Comparison of ENCODE assay signal across 9 cellular contexts in the genomic region with DNA sequence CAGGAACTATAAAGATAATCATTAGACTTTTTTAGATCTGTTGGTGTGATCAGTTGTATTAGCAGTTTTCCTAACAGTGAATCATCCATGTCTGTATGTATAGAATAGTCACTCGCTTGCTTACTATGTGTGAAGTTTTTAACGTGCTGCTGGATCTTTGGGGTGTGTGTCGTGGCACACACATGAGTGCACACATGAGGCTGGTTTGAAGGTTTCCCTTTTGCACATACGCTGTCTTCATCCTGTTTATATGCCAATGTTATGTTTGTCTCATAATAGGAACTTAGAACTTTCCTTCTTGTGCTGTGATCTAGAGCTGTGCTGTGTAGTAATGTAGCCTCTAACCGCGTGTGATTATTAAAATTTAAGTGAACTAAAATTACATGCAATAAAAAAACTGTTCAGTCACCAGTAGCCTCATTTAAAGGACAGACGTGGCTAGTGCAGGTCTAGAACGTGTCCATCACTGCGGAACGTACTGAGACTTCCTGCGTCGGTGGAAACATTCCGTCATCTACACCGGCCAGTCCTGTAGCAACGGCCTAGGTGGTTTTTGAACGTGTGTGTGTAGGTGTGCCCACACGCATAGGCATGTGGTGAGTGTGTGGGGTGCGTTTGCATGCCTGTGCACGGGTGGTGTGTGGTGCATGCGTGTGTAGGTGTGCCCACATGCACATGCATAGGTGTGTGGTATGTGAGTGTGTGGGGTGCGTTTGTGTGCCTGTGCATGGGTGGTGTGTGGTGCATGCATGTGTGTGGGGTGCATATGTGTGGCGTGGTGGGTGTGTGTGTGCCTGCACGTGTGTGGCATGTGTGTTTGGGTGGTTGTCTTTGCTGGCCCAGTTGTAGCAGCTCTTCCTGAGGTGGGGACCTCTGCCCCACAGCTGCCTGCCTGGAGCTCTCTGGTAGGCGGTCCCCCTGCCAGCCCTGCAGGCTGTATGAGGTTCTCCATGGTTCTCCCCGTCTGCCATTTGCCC. TPM values are rescaled to one million over a fixed set of nuclear protein-coding genes. Genes with fewer than 3 reads are reported as not detected.
DNase-seq lines count a peak whose midpoint lies in the region; TF ChIP-seq lines count a peak whose summit lies in the region.
"Had no signal": no experiment of that assay in that cellular context is flagged by ENCODE, and none has a peak within 500 bp of the region (broad histone marks: within the 10 kb centered on the region; RNA-seq: fewer than 3 reads in every experiment).

No MANE protein-coding gene starts in this region.

- H2BK5ac ChIP-seq in trophoblast cell (ENCODE audit: low read depth, low read length, poor library complexity), result no peak overlapping the region

- H3K18ac ChIP-seq in trophoblast cell (ENCODE audit: low read length), result peak overlapping the region; percentile 7

- H3K27ac Mint-ChIP-seq in T-helper 1 cell treated with Interleukin-12 subunit alpha and Interleukin-12 subunit beta and Interleukin-4 antibody, amounts not matched to agents 30 μg/mL and 1 μg/mL, for 36 hours, result no peak overlapping the region

- no peak overlapping the region for H3K4ac ChIP-seq in trophoblast cell (ENCODE audit: low read depth, low read length)

- no peaks in the 10 kb centered on the region for H3K79me1 ChIP-seq in trophoblast cell (ENCODE audit: low read length)

- H4K8ac ChIP-seq in trophoblast cell (ENCODE audit: low read depth, low read length), result no peak overlapping the region

- H3K9me3 Mint-ChIP-seq in T-helper 1 cell treated with Interleukin-12 subunit alpha and Interleukin-12 subunit beta and Interleukin-4 antibody, amounts not matched to agents 30 μg/mL and 1 μg/mL, for 36 hours, result peaks cover 27% of the 10 kb centered on the region

- H3K27me3 Mint-ChIP-seq in T-helper 1 cell treated with Interleukin-12 subunit alpha and Interleukin-12 subunit beta and Interleukin-4 antibody, amounts not matched to agents 30 μg/mL and 1 μg/mL, for 36 hours (ENCODE audit: low read depth), result peaks cover 6% of the 10 kb centered on the region

- H4K12ac ChIP-seq in trophoblast cell (ENCODE audit: low read depth, low read length), result no peak overlapping the region

- H4K91ac ChIP-seq in trophoblast cell (ENCODE audit: low read depth, low read length), result no peak overlapping the region

- H3K36me3 ChIP-seq in H7 (replicated peaks; ENCODE audit: control insufficient read depth, insufficient read depth, low read length), result no peaks in the 10 kb centered on the region
- no peaks in the 10 kb centered on the region for H3K36me3 ChIP-seq in Peyer's patch
- H3K36me3 ChIP-seq in trophoblast cell (ENCODE audit: control insufficient read depth in 1 of 2, insufficient read depth in 2 of 2, low read length in 2 of 2), result no peaks in the 10 kb centered on the region

- H3K27ac ChIP-seq in Peyer's patch (peak overlapping the region; percentile 41 to 82 (median 72)), trophoblast cell (ENCODE audit: low read depth, low read length) (no peak overlapping the region)

- H3K4me1 ChIP-seq in Peyer's patch (peaks cover 0 to 74% (median 15%) of the 10 kb centered on the region in 4 donors), trophoblast cell (ENCODE audit: control insufficient read depth in 1 of 2, insufficient read depth in 2 of 2, low read length in 2 of 2) (peaks cover 6 to 8% of the 10 kb centered on the region in 2 experiments)

- no peak overlapping the region for H2BK12ac ChIP-seq in trophoblast cell (ENCODE audit: low read length)

- H3K36me3 Mint-ChIP-seq in T-helper 1 cell treated with Interleukin-12 subunit alpha and Interleukin-12 subunit beta and Interleukin-4 antibody, amounts not matched to agents 30 μg/mL and 1 μg/mL, for 36 hours (ENCODE audit: low read depth), result peaks cover 21% of the 10 kb centered on the region

- no peak overlapping the region for H3K9ac ChIP-seq in trophoblast cell (ENCODE audit: low read length)

- H3K4me1 Mint-ChIP-seq in T-helper 1 cell treated with Interleukin-12 subunit alpha and Interleukin-12 subunit beta and Interleukin-4 antibody, amounts not matched to agents 30 μg/mL and 1 μg/mL, for 36 hours (ENCODE audit: low read depth), result peaks cover 28% of the 10 kb centered on the region

- H3K9me3 ChIP-seq in Peyer's patch (no peaks in the 10 kb centered on the region), trophoblast cell (ENCODE audit: insufficient read depth, low read depth, low read length) (peaks cover 7% of the 10 kb centered on the region)

- no peak overlapping the region for H3K14ac ChIP-seq in trophoblast cell (ENCODE audit: low read length)

- no peak overlapping the region for H2AK5ac ChIP-seq in trophoblast cell (ENCODE audit: low read length)

- no peaks in the 10 kb centered on the region for H3K79me2 ChIP-seq in trophoblast cell (ENCODE audit: control insufficient read depth, insufficient read depth, low read length, poor library complexity)

- TF ChIP-seq CTCF in Peyer's patch (IDR thresholded peaks at IDR 0.05), result no peak

- no peak overlapping the region for H2BK120ac ChIP-seq in trophoblast cell (ENCODE audit: insufficient read depth, low read length, poor library complexity)

- H3K4me3 ChIP-seq in H7 (ENCODE audit: insufficient read depth, low read depth, low read length) (no peak overlapping the region), Peyer's patch (peak overlapping the region in 1 of 4 donors; percentile 2), trophoblast cell (ENCODE audit: low read depth, low read length) (peak overlapping the region; percentile 67)

- peak overlapping the region; percentile 8 for H3K23ac ChIP-seq in trophoblast cell (ENCODE audit: low read length)

- H3K4me3 Mint-ChIP-seq in T-helper 1 cell treated with Interleukin-12 subunit alpha and Interleukin-12 subunit beta and Interleukin-4 antibody, amounts not matched to agents 30 μg/mL and 1 μg/mL, for 36 hours, result peak overlapping the region; percentile 3

- TF ChIP-seq POLR2A in Peyer's patch (IDR thresholded peaks at IDR 0.05), result no peak

- peak overlapping the region; percentile 20 for H2AFZ ChIP-seq in trophoblast cell (ENCODE audit: insufficient read depth, low read length, poor library complexity)

- H3K4me2 ChIP-seq in trophoblast cell (ENCODE audit: low read length), result no peak overlapping the region

- no peaks in the 10 kb centered on the region for H3K27me3 ChIP-seq in H7 (ENCODE audit: control insufficient read depth, insufficient read depth, low read length)
- H3K27me3 ChIP-seq in Peyer's patch, result no peaks in the 10 kb centered on the region
- H3K27me3 ChIP-seq in trophoblast cell (ENCODE audit: insufficient read depth, low read length), result no peaks in the 10 kb centered on the region

- DNase-seq in T-helper 1 cell, result no peak
- DNase-seq in H7, result peak; percentile 56
- peak; percentile 32 to 85 (median 77) for DNase-seq in Peyer's patch
- no peak for DNase-seq in trophoblast cell
- DNase-seq in DMS153 treated with DMSO at 0.1 percent for 48 hours (lab: John Stamatoyannopoulos, UW; ENCODE audit: unreplicated experiment), result no peak
- no peak for DNase-seq in C1 segment of cervical spinal cord (lab: John Stamatoyannopoulos, UW)
- DNase-seq in DMS79 (lab: John Stamatoyannopoulos, UW), result no peak
- DNase-seq: NCI-H524 treated with DMSO at 0.1 percent for 48 hours had no signal

- no CpG with 5 or more reads among the region's 25 CpGs for WGBS in trophoblast cell (ENCODE audit: extremely low coverage, insufficient coverage, insufficient read length)

RNA-seq across cellular contexts. Expression of a gene that starts 56.6 kb away (rescaled TPM):
- total RNA-seq in H7 (2014; rRNA removed; shearing (Covaris generic)), result 21.0 and 29.2 TPM in 2 replicates
- 10 to 100 TPM; 33.8 to 76.4 (median 38.1) TPM for total RNA-seq in Peyer's patch
- 25.7 and 25.9 TPM in 2 replicates for polyA plus RNA-seq in trophoblast cell (2013)

Comparison
In these comparisons a context has a peak if more than half of its experiments do, and no peak if none do; other contexts are left out.
1. DNase-seq: peak in H7 (single experiment) and Peyer's patch (3 of 3); none in T-helper 1 cell (0 of 5), trophoblast cell (0 of 2), DMS153 treated with DMSO at 0.1 percent for 48 hours (single experiment), C1 segment of cervical spinal cord (0 of 14) and DMS79 (single experiment).